Comparison of ENCODE assay signal across 8 cellular contexts in the genomic region with DNA sequence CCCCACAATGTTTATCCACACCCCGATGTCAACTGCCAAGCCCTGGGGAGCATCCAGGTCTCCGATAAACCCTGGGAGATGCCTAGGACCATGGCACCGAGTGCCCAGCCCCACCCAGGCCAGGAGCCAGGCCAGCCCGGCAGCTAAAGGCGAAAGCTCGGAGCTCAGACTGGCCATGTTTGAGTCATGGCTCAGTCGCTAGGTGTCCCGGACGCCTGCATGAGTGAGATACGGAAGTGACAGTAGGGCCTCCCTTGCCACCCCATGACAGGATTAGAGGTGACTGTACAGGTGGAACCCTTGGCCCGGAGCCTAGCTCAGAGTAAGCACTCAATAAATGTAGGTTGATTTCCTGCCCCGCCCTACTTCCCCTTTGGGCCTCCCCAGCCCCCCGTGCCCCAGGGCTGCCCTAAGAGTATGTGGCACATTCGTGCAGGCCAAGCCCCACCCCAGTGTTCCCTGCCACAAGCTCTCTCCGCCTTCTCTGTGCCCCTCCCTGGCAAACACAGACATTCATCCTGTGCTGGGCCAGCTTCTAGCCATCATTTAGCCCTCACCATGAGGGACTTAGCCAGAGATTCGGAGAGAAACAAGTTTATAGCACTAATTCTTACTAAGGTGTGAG. TPM values are rescaled to one million over a fixed set of nuclear protein-coding genes. Genes with fewer than 3 reads are reported as not detected.
DNase-seq lines count a peak whose midpoint lies in the region; ATAC-seq and TF ChIP-seq lines count a peak whose summit lies in the region.

No MANE protein-coding gene starts in this region.

- H3K79me2 ChIP-seq in osteoblast (ENCODE audit: insufficient read depth, low read length), result peaks cover 67% of the 10 kb centered on the region

- H3K27me3 Mint-ChIP-seq in CD4-positive, CD25-positive, alpha-beta regulatory T cell, result no peaks in the 10 kb centered on the region
- no peaks in the 10 kb centered on the region for H3K27me3 Mint-ChIP-seq in central memory CD8-positive, alpha-beta T cell

- peak overlapping the region; percentile 83 for H2AFZ ChIP-seq in osteoblast (ENCODE audit: low read length)

- no peak overlapping the region for H3K27ac Mint-ChIP-seq in CD4-positive, CD25-positive, alpha-beta regulatory T cell
- H3K27ac Mint-ChIP-seq in central memory CD8-positive, alpha-beta T cell (ENCODE audit: low read depth), result no peak overlapping the region

- peak overlapping the region; percentile 68 for H3K4me3 ChIP-seq in CD4-positive, CD25-positive, alpha-beta regulatory T cell (ENCODE audit: low read depth, low read length)
- peak overlapping the region; percentile 66 for H3K4me3 ChIP-seq in osteoblast (ENCODE audit: insufficient read depth, low read length)
- H3K4me3 ChIP-seq in upper lobe of right lung, result peak overlapping the region; percentile 23

- no peaks in the 10 kb centered on the region for H3K36me3 ChIP-seq in CD4-positive, CD25-positive, alpha-beta regulatory T cell (ENCODE audit: control insufficient read depth, insufficient read depth, low read length)
- H3K36me3 ChIP-seq in osteoblast (ENCODE audit: insufficient read depth, low read length), result peaks cover 7% of the 10 kb centered on the region
- H3K36me3 ChIP-seq in upper lobe of right lung, result no peaks in the 10 kb centered on the region

- peaks cover 5 to 50% (median 24%) of the 10 kb centered on the region in 4 donors for H3K4me1 Mint-ChIP-seq in CD4-positive, CD25-positive, alpha-beta regulatory T cell
- H3K4me1 Mint-ChIP-seq in central memory CD8-positive, alpha-beta T cell, result peaks cover 29% of the 10 kb centered on the region

- no peaks in the 10 kb centered on the region for H3K9me3 Mint-ChIP-seq in CD4-positive, CD25-positive, alpha-beta regulatory T cell
- H3K9me3 Mint-ChIP-seq in central memory CD8-positive, alpha-beta T cell, result no peaks in the 10 kb centered on the region

- H3K4me3 Mint-ChIP-seq in CD4-positive, CD25-positive, alpha-beta regulatory T cell, result peak overlapping the region in 2 of 4 donors; percentile 78 to 82
- H3K4me3 Mint-ChIP-seq in central memory CD8-positive, alpha-beta T cell, result peak overlapping the region; percentile 29

- peak; percentile 95 to 96 for ATAC-seq in CD4-positive, CD25-positive, alpha-beta regulatory T cell (ENCODE audit: low read depth in 2 of 2)
- peak; percentile 47 for ATAC-seq in HG03378 (IDR thresholded peaks at IDR 0.05; ENCODE audit: unreplicated experiment)
- peak; percentile 99 for ATAC-seq in central memory CD8-positive, alpha-beta T cell (replicated peaks; ENCODE audit: extremely low read depth, poor library complexity, severe bottlenecking)
- ATAC-seq in upper lobe of right lung, result peak; percentile 83
- no peak for ATAC-seq in HG03196 (IDR thresholded peaks at IDR 0.05; ENCODE audit: unreplicated experiment)
- ATAC-seq in HG03520 (IDR thresholded peaks at IDR 0.05; ENCODE audit: unreplicated experiment), result no peak

- peaks cover 50% of the 10 kb centered on the region for H3K4me1 ChIP-seq in CD4-positive, CD25-positive, alpha-beta regulatory T cell (ENCODE audit: control insufficient read depth, insufficient read depth, low read length, poor library complexity, severe bottlenecking)
- H3K4me1 ChIP-seq in osteoblast (ENCODE audit: insufficient read depth, low read length) (peaks cover 41% of the 10 kb centered on the region), upper lobe of right lung (peaks cover 38% of the 10 kb centered on the region)

- H4K20me1 ChIP-seq in osteoblast (ENCODE audit: insufficient read depth, low read length), result no peaks in the 10 kb centered on the region

- TF ChIP-seq CTCF in osteoblast (IDR thresholded peaks at IDR 0.05; ENCODE audit: extremely low read depth, low read depth, low read length) (no peak), upper lobe of right lung (IDR thresholded peaks at IDR 0.05) (no peak)

- H3K27me3 ChIP-seq in CD4-positive, CD25-positive, alpha-beta regulatory T cell (ENCODE audit: control insufficient read depth, insufficient read depth, low read length), result no peaks in the 10 kb centered on the region
- H3K27me3 ChIP-seq in osteoblast (ENCODE audit: insufficient read depth, low read length) (no peaks in the 10 kb centered on the region), upper lobe of right lung (no peaks in the 10 kb centered on the region)

- H3K4me2 ChIP-seq in osteoblast (ENCODE audit: insufficient read depth, low read length), result peak overlapping the region; percentile 68

- peak; percentile 76 to 98 (median 90) for DNase-seq in CD4-positive, CD25-positive, alpha-beta regulatory T cell
- DNase-seq in activated CD4-positive, CD25-positive, alpha-beta regulatory T cell treated with anti-CD3 and anti-CD28 coated beads, Interleukin-2, amount 50 U/mL, for 16 hours (ENCODE audit: low read depth, low spot score), result peak; percentile 79
- DNase-seq in central memory CD8-positive, alpha-beta T cell (ENCODE audit: low spot score in 2 of 2), result peak; percentile 59 to 83
- DNase-seq in osteoblast (ENCODE audit: insufficient read length, low spot score, missing footprints), result peak; percentile 81
- peak; percentile 91 for DNase-seq in upper lobe of right lung

- H3K9me3 ChIP-seq in CD4-positive, CD25-positive, alpha-beta regulatory T cell (ENCODE audit: control insufficient read depth in 2 of 2, low read length in 2 of 2), result no peaks in the 10 kb centered on the region
- H3K9me3 ChIP-seq in osteoblast (ENCODE audit: low read depth, low read length) (no peaks in the 10 kb centered on the region), upper lobe of right lung (no peaks in the 10 kb centered on the region)

- H3K27ac ChIP-seq in CD4-positive, CD25-positive, alpha-beta regulatory T cell (ENCODE audit: insufficient read depth, low read length, poor library complexity, severe bottlenecking), result peak overlapping the region; percentile 93
- H3K27ac ChIP-seq in osteoblast (ENCODE audit: low read depth, low read length) (peak overlapping the region; percentile 35), upper lobe of right lung (peak overlapping the region; percentile 91)

- intact Hi-C loops in upper lobe of right lung (cut with DNase I), result no loop called here

- H3K36me3 Mint-ChIP-seq in CD4-positive, CD25-positive, alpha-beta regulatory T cell, result no peaks in the 10 kb centered on the region
- H3K36me3 Mint-ChIP-seq in central memory CD8-positive, alpha-beta T cell (ENCODE audit: insufficient read depth), result peaks cover 2% of the 10 kb centered on the region

RNA-seq across cellular contexts. Expression of a gene that starts 5.8 kb away (rescaled TPM):
- total RNA-seq in CD4-positive, CD25-positive, alpha-beta regulatory T cell, result 305 TPM
- polyA plus RNA-seq in CD4-positive, CD25-positive, alpha-beta regulatory T cell, result 100 to 1,000 TPM; 109 to 163 (median 131) TPM
- total RNA-seq in osteoblast, result 1,233 and 1,325 TPM in 2 replicates
- total RNA-seq in upper lobe of right lung, result 386 TPM

RNA-seq across cellular contexts. Expression of a gene that starts 41.2 kb away (rescaled TPM):
- 88.1 TPM for total RNA-seq in CD4-positive, CD25-positive, alpha-beta regulatory T cell
- polyA plus RNA-seq in CD4-positive, CD25-positive, alpha-beta regulatory T cell, result 10 to 100 TPM; 79.6 to 93.0 (median 87.8) TPM
- total RNA-seq in osteoblast (61.6 and 68.8 TPM in 2 replicates), upper lobe of right lung (101 TPM)

Comparison
In these comparisons a context has a peak if more than half of its experiments do, and no peak if none do; other contexts are left out.
1. ATAC-seq: peak in CD4-positive, CD25-positive, alpha-beta regulatory T cell (2 of 2), HG03378 (single experiment), central memory CD8-positive, alpha-beta T cell (single experiment) and upper lobe of right lung (single experiment); none in HG03196 (single experiment) and HG03520 (single experiment).
2. H3K27ac ChIP-seq: peak in every context shown above with its lines; median percentile 93 in CD4-positive, CD25-positive, alpha-beta regulatory T cell; 91 in upper lobe of right lung; 35 in osteoblast.
3. Peak in every context shown above with its lines, with median percentiles within 50 percentile points of each other: DNase-seq and H3K4me3 ChIP-seq.